ENCODE assay signal across 8 cellular contexts in genomic region chr6:167827588-167828324, GRCh38. TPM values are rescaled to one million over a fixed set of nuclear protein-coding genes. Genes with fewer than 3 reads are reported as not detected.
DNase-seq lines count a peak whose midpoint lies in the region; ATAC-seq and TF ChIP-seq lines count a peak whose summit lies in the region.

No MANE protein-coding gene starts in this region.

- H4K20me1 ChIP-seq in H9 (ENCODE audit: control insufficient read depth, insufficient read depth, insufficient read length), result no peaks in the 10 kb centered on the region

- no peak overlapping the region for H3K23ac ChIP-seq in H9 (ENCODE audit: insufficient read length, low read depth, low read length)

- peak overlapping the region; percentile 67 for H3K18ac ChIP-seq in H9 (ENCODE audit: insufficient read length, low read depth, low read length)

- peaks cover 6% of the 10 kb centered on the region; the same call in 1 of the 2 replicates for H3K27me3 Mint-ChIP-seq in H9 (ENCODE audit: low read depth)

- no peak overlapping the region for H2BK15ac ChIP-seq in H9 (ENCODE audit: low read depth, low read length)

- TF ChIP-seq EP300 in esophagus muscularis mucosa (IDR thresholded peaks at IDR 0.05), result no peak

- H3K4me1 ChIP-seq in H9 (ENCODE audit: insufficient read depth, low read length), result no peaks in the 10 kb centered on the region; the same call in 1 of the 2 replicates
- peaks cover 23 to 52% (median 40%) of the 10 kb centered on the region in 4 donors for H3K4me1 ChIP-seq in esophagus muscularis mucosa
- peaks cover 26% of the 10 kb centered on the region for H3K4me1 ChIP-seq in mucosa of descending colon (ENCODE audit: low read depth)
- H3K4me1 ChIP-seq in thymus (ENCODE audit: control insufficient read depth, insufficient read depth, low read length), result peaks cover 6% of the 10 kb centered on the region

- H3K36me3 ChIP-seq in esophagus muscularis mucosa (no peaks in the 10 kb centered on the region), mucosa of descending colon (ENCODE audit: low read depth) (no peaks in the 10 kb centered on the region), thymus (ENCODE audit: control insufficient read depth, insufficient read depth) (no peaks in the 10 kb centered on the region)

- no peak overlapping the region for H4K91ac ChIP-seq in H9 (ENCODE audit: insufficient read length, low read depth, low read length)

- H2AFZ ChIP-seq in H9 (ENCODE audit: low read length), result no peak overlapping the region

- H3K14ac ChIP-seq in H9 (ENCODE audit: insufficient read depth, low read length), result peak overlapping the region; percentile 80

- H3K36me3 Mint-ChIP-seq in H9 (ENCODE audit: insufficient read depth in 1 of 3, low read depth in 3 of 3), result peaks cover 0 to 8% (median 6%) of the 10 kb centered on the region in 3 experiments; a peak in 3 of 7 replicates

- peak; percentile 50 for ATAC-seq in mucosa of descending colon

- no peak for TF ChIP-seq POLR2A in esophagus muscularis mucosa (IDR thresholded peaks at IDR 0.05; ENCODE audit: low read depth)

- H2BK120ac ChIP-seq in H9 (ENCODE audit: low read depth, low read length, poor library complexity, severe bottlenecking), result no peak overlapping the region

- H3T11ph ChIP-seq in H9 (ENCODE audit: low read length), result no peak overlapping the region

- H2BK12ac ChIP-seq in H9 (ENCODE audit: insufficient read length, low read depth, low read length), result no peak overlapping the region

- peak overlapping the region; percentile 70 for H3K9ac ChIP-seq in H9 (ENCODE audit: extremely low read depth, insufficient read length, low read length)

- H3K79me1 ChIP-seq in H9 (ENCODE audit: insufficient read depth, low read depth, low read length, poor library complexity, severe bottlenecking), result no peaks in the 10 kb centered on the region

- DNase-seq in NCI-H1694 treated with DMSO at 0.1 percent for 48 hours (lab: John Stamatoyannopoulos, UW) (peak; percentile 20), NCI-H1694 (lab: John Stamatoyannopoulos, UW) (no peak), H9 (peak; percentile 55), NCI-H1092 (lab: John Stamatoyannopoulos, UW) (peak; percentile 48), esophagus muscularis mucosa (ENCODE audit: extremely low spot score) (no peak), mucosa of descending colon (peak; percentile 69 to 79 (median 74))
- DNase-seq in activated T-cell treated with anti-CD3 and anti-CD28 coated beads, Interleukin-2, amount 50 U/mL, for 1 hour, result peak; percentile 48

- H3K27me3 ChIP-seq in H9 (ENCODE audit: insufficient read depth, low read length) (no peaks in the 10 kb centered on the region), esophagus muscularis mucosa (no peaks in the 10 kb centered on the region), thymus (ENCODE audit: control insufficient read depth, insufficient read depth) (peaks cover 29% of the 10 kb centered on the region)

- peak overlapping the region; percentile 73 for H3K4me2 ChIP-seq in H9 (ENCODE audit: insufficient read depth, insufficient read length, low read length)

- H2BK20ac ChIP-seq in H9 (ENCODE audit: low read depth, low read length, poor library complexity, severe bottlenecking), result no peak overlapping the region

- H3K4ac ChIP-seq in H9 (ENCODE audit: low read depth, low read length), result no peak overlapping the region

- peaks cover 39 to 47% of the 10 kb centered on the region in 2 experiments for H3K4me1 Mint-ChIP-seq in H9

- no peak overlapping the region for H3K56ac ChIP-seq in H9 (ENCODE audit: insufficient read length, low read depth, low read length)

- H4K5ac ChIP-seq in H9 (ENCODE audit: insufficient read length, low read depth, low read length), result no peak overlapping the region

- H2BK5ac ChIP-seq in H9 (ENCODE audit: insufficient read length, low read length), result no peak overlapping the region

- intact Hi-C loops in esophagus muscularis mucosa (cut with DNase I), result loop anchor here (5.0 kb wide), 1 partner anchor 35 kb away; no protein-coding TSS in a partner anchor
- intact Hi-C loops in mucosa of descending colon (cut with DNase I, micrococcal nuclease), result no loop called here

- no peak overlapping the region for H4K8ac ChIP-seq in H9 (replicated peaks; ENCODE audit: insufficient read length, low read depth, low read length)

- no peaks in the 10 kb centered on the region; a peak in 1 of 5 replicates for H3K9me3 Mint-ChIP-seq in H9

- no peak overlapping the region for H2AK5ac ChIP-seq in H9 (ENCODE audit: insufficient read length, low read length)

- peak overlapping the region; percentile 66 to 91 (median 73) for H3K4me3 ChIP-seq in esophagus muscularis mucosa
- H3K4me3 ChIP-seq in mucosa of descending colon, result peak overlapping the region; percentile 50
- H3K4me3 ChIP-seq in thymus (ENCODE audit: low read length), result peak overlapping the region; percentile 73

- H3K27ac ChIP-seq in H9 (ENCODE audit: insufficient read length, low read depth, low read length), result no peak overlapping the region
- peak overlapping the region; percentile 77 to 85 (median 80) for H3K27ac ChIP-seq in esophagus muscularis mucosa (replicated peaks in 1 of 4)
- no peak overlapping the region for H3K27ac ChIP-seq in thymus (ENCODE audit: low read depth)

- peak overlapping the region; percentile 92 to 95 for H3K4me3 Mint-ChIP-seq in H9

- TF ChIP-seq CTCF in H9 (conservative IDR thresholded peaks at IDR 0.05) (no peak), esophagus muscularis mucosa (IDR thresholded peaks at IDR 0.05) (no peak), mucosa of descending colon (IDR thresholded peaks at IDR 0.05) (no peak)

- WGBS in H9 (ENCODE audit: extremely low coverage, insufficient read length, low lambda C conversion rate), result no CpG with 5 or more reads among the region's 50 CpGs
- WGBS in esophagus muscularis mucosa, result 4% methylated on average over 20 of the region's 50 CpGs
- 5% methylated on average over 50 of the region's 50 CpGs for WGBS in thymus

- H3K79me2 ChIP-seq in H9 (ENCODE audit: insufficient read depth, low read length), result peaks cover 23% of the 10 kb centered on the region; the same call in 1 of the 2 replicates

- H3K27ac Mint-ChIP-seq in H9, result peak overlapping the region; percentile 65 to 94 (median 93); a peak in 6 of 7 replicates

- H3K9me3 ChIP-seq in H9 (ENCODE audit: control insufficient read depth, low read depth, low read length) (no peaks in the 10 kb centered on the region), esophagus muscularis mucosa (no peaks in the 10 kb centered on the region), mucosa of descending colon (no peaks in the 10 kb centered on the region), thymus (ENCODE audit: control insufficient read depth) (peaks cover 2% of the 10 kb centered on the region)

- H3K23me2 ChIP-seq in H9 (ENCODE audit: insufficient read length, low read depth, low read length, poor library complexity, severe bottlenecking), result peaks cover 12% of the 10 kb centered on the region

RNA-seq across cellular contexts. Expression of gene AFDN, which starts 1.0 kb away (rescaled TPM):
- total RNA-seq in H9 (2021) (153 and 157 TPM in 2 replicates), esophagus muscularis mucosa (10 to 100 TPM; 66.9 to 88.0 (median 75.3) TPM), mucosa of descending colon (100 to 1,000 TPM; 168 to 231 (median 208) TPM)
- polyA plus RNA-seq in thymus, result 16.7 TPM

Comparison
In these comparisons a context has a peak if more than half of its experiments do, and no peak if none do; other contexts are left out.
1. DNase-seq: peak in NCI-H1694 treated with DMSO at 0.1 percent for 48 hours (single experiment), H9 (single experiment), NCI-H1092 (single experiment), activated T-cell treated with anti-CD3 and anti-CD28 coated beads, Interleukin-2, amount 50 U/mL, for 1 hour (single experiment) and mucosa of descending colon (3 of 3); none in NCI-H1694 (single experiment) and esophagus muscularis mucosa (single experiment).
2. H3K27ac ChIP-seq: peak in esophagus muscularis mucosa (4 of 4); none in H9 (single experiment) and thymus (single experiment).
3. Peak in every context shown above with its lines, with median percentiles within 50 percentile points of each other: H3K4me3 ChIP-seq.